In genomic region chr1:193144361-193144938, GRCh38 we compare ENCODE assay signal across 1 cellular context.
TF ChIP-seq lines count a peak whose summit lies in the region.

No MANE protein-coding gene starts in this region.

TF ChIP-seq in GM12878, 131 proteins besides CTCF, POLR2A, EP300 and RAD21 (continued from another document):
- TF ChIP-seq ELK1 (IDR thresholded peaks at IDR 0.05; ENCODE audit: low read depth, low read length) (no peak), MTA2 (IDR thresholded peaks at IDR 0.05; ENCODE audit: low read depth) (no peak), RBBP5 (conservative IDR thresholded peaks at IDR 0.05) (no peak), SUPT20H (IDR thresholded peaks at IDR 0.05; ENCODE audit: borderline replicate concordance, control insufficient read depth, low read depth, low read length) (no peak), E4F1 (IDR thresholded peaks at IDR 0.05; ENCODE audit: borderline replicate concordance, partially characterized antibody) (no peak), KLF5 (IDR thresholded peaks at IDR 0.05; ENCODE audit: partially characterized antibody) (no peak), WRNIP1 (IDR thresholded peaks at IDR 0.05; ENCODE audit: borderline replicate concordance, low read depth, low read length) (no peak), JUND (IDR thresholded peaks at IDR 0.05; ENCODE audit: low read depth, low read length) (no peak), HCFC1 (IDR thresholded peaks at IDR 0.05; ENCODE audit: low read length) (no peak), GABPA (IDR thresholded peaks at IDR 0.05; ENCODE audit: low read depth) (no peak), NRF1 (conservative IDR thresholded peaks at IDR 0.05; ENCODE audit: low read depth, low read length) (no peak), MAX (IDR thresholded peaks at IDR 0.05; ENCODE audit: low read depth, low read length) (no peak)
- TF ChIP-seq, protein P1, sequence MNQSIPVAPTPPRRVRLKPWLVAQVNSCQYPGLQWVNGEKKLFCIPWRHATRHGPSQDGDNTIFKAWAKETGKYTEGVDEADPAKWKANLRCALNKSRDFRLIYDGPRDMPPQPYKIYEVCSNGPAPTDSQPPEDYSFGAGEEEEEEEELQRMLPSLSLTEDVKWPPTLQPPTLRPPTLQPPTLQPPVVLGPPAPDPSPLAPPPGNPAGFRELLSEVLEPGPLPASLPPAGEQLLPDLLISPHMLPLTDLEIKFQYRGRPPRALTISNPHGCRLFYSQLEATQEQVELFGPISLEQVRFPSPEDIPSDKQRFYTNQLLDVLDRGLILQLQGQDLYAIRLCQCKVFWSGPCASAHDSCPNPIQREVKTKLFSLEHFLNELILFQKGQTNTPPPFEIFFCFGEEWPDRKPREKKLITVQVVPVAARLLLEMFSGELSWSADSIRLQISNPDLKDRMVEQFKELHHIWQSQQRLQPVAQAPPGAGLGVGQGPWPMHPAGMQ (IDR thresholded peaks at IDR 0.05; ENCODE audit: borderline replicate concordance): no peak
- TF ChIP-seq, protein P2, sequence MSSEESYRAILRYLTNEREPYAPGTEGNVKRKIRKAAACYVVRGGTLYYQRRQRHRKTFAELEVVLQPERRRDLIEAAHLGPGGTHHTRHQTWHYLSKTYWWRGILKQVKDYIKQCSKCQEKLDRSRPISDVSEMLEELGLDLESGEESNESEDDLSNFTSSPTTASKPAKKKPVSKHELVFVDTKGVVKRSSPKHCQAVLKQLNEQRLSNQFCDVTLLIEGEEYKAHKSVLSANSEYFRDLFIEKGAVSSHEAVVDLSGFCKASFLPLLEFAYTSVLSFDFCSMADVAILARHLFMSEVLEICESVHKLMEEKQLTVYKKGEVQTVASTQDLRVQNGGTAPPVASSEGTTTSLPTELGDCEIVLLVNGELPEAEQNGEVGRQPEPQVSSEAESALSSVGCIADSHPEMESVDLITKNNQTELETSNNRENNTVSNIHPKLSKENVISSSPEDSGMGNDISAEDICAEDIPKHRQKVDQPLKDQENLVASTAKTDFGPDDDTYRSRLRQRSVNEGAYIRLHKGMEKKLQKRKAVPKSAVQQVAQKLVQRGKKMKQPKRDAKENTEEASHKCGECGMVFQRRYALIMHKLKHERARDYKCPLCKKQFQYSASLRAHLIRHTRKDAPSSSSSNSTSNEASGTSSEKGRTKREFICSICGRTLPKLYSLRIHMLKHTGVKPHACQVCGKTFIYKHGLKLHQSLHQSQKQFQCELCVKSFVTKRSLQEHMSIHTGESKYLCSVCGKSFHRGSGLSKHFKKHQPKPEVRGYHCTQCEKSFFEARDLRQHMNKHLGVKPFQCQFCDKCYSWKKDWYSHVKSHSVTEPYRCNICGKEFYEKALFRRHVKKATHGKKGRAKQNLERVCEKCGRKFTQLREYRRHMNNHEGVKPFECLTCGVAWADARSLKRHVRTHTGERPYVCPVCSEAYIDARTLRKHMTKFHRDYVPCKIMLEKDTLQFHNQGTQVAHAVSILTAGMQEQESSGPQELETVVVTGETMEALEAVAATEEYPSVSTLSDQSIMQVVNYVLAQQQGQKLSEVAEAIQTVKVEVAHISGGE (CRISPR knock-in tag; IDR thresholded peaks at IDR 0.05): no peak
- TF ChIP-seq, protein P3, sequence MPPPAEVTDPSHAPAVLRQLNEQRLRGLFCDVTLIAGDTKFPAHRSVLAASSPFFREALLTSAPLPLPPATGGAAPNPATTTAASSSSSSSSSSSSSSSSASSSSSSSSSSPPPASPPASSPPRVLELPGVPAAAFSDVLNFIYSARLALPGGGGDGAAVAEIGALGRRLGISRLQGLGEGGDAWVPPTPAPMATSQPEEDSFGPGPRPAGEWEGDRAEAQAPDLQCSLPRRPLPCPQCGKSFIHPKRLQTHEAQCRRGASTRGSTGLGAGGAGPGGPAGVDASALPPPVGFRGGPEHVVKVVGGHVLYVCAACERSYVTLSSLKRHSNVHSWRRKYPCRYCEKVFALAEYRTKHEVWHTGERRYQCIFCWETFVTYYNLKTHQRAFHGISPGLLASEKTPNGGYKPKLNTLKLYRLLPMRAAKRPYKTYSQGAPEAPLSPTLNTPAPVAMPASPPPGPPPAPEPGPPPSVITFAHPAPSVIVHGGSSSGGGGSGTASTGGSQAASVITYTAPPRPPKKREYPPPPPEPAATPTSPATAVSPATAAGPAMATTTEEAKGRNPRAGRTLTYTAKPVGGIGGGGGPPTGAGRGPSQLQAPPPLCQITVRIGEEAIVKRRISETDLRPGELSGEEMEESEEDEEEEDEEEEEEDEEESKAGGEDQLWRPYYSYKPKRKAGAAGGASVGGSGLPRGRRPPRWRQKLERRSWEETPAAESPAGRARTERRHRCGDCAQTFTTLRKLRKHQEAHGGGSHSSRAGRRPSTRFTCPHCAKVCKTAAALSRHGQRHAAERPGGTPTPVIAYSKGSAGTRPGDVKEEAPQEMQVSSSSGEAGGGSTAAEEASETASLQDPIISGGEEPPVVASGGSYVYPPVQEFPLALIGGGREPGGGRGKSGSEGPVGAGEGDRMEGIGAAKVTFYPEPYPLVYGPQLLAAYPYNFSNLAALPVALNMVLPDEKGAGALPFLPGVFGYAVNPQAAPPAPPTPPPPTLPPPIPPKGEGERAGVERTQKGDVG (CRISPR knock-in tag; IDR thresholded peaks at IDR 0.05): no peak
TF ChIP-seq in GM12878: peak in this region for 0.
